9 cellular contexts compared by ENCODE assay signal in the genomic region with DNA sequence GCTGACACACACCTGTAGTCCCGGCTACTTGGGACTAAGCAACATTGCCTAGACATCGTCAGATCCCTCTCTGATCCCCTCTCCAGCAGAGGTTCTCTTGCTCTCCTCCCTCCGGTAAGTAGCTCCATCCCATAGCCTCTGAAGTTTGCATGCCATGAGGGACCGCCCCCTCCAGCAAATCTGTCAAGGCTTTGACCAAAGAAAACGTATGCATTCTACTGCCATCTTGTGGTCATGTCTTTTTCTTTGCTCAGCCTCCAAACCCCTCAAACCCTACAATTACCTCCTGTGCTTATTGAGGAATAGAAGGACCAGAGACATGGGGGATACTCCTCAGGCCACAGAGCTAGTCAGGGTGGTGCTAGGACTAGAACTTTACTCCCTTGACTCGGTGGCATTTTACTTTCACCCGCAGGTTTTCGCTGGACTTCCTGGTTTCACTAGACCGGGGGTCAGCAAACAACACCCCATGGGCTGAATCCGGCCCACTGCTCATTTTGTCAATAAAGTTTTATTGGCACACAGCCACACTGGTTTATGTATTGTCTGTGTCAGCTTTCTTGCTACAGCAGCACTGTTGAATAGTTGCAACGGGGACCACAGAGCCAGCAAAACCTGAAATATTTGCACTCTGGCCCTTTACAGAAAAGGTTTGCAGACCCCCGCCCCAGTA.
DNase-seq lines count a peak whose midpoint lies in the region; ATAC-seq and TF ChIP-seq lines count a peak whose summit lies in the region.
"Had no signal": no experiment of that assay in that cellular context is flagged by ENCODE, and none has a peak within 500 bp of the region (broad histone marks: within the 10 kb centered on the region; RNA-seq: fewer than 3 reads in every experiment).

No MANE protein-coding gene starts in this region.

- TF ChIP-seq CTCF in LNCaP clone FGC (IDR thresholded peaks at IDR 0.05; ENCODE audit: control insufficient read depth, extremely low read depth, insufficient read depth) (peak; percentile 67), Panc1 (IDR thresholded peaks at IDR 0.05) (peak; percentile 84)

- POLR2A ChIA-PET in Panc1 (lab: Charles Lee), result no interaction called here

- intact Hi-C loops in Panc1 (cut with micrococcal nuclease; ENCODE audit: unreplicated experiment), result no loop called here
- intact Hi-C loops in posterior vena cava (cut with DNase I), result no loop called here

- no peak overlapping the region for H3K4me3 ChIP-seq in LNCaP clone FGC (ENCODE audit: low read depth, low read length)
- no peak overlapping the region for H3K4me3 ChIP-seq in Panc1 (ENCODE audit: low read depth in 2 of 2, low read length in 2 of 2)
- H3K4me3 ChIP-seq: skin epidermis had no signal

- in situ Hi-C loops in Panc1 (cut with HindIII; ENCODE audit: low pct_unique_long_range_greater_than_20kb, low sequenced_read_pairs), result no loop called here

- 0 out of 2 replicates have a peak, but pooled peaks cover 4% of the 10 kb centered on the region for H3K9me3 ChIP-seq in Panc1 (ENCODE audit: control insufficient read depth, insufficient read depth, low read depth, low read length)

- no TSS peak for BruUV-seq in Panc1 (replicated peaks; lab: Mats Ljungman, UMichigan)

- peak; percentile 96 for ATAC-seq in Panc1
- ATAC-seq in HG03025 (IDR thresholded peaks at IDR 0.05; ENCODE audit: low FRiP score, unreplicated experiment), result no peak
- no peak for ATAC-seq in HG03135 (IDR thresholded peaks at IDR 0.05; ENCODE audit: unreplicated experiment)

- CTCF ChIA-PET in Panc1 (lab: Charles Lee), result interaction anchor here (1.2 kb wide), 1 partner anchor 253 kb away, joined by 3 read pairs; no protein-coding TSS in a partner anchor

- H3K36me3 ChIP-seq in Panc1 (ENCODE audit: control insufficient read depth, insufficient read depth, low read length), result no peaks in the 10 kb centered on the region

- H3K4me1 ChIP-seq in Panc1 (ENCODE audit: control insufficient read depth, insufficient read depth, low read length), result no peaks in the 10 kb centered on the region

- peak; percentile 38 for DNase-seq in NCI-H1436 (lab: John Stamatoyannopoulos, UW)
- DNase-seq in NCI-H1436 treated with DMSO at 0.1 percent for 48 hours (lab: John Stamatoyannopoulos, UW), result no peak
- DNase-seq in LNCaP clone FGC (ENCODE audit: low read depth), result peak; percentile 53
- peak; percentile 18 for DNase-seq in Panc1 (ENCODE audit: low read depth, low spot score)
- DNase-seq in erythroblast (lab: John Stamatoyannopoulos, UW), result peak; percentile 30 to 48
- peak; percentile 44 for DNase-seq in posterior vena cava (ENCODE audit: low spot score)

- H3K27ac ChIP-seq in Panc1 (ENCODE audit: low read length), result no peak overlapping the region
- H3K27ac ChIP-seq: skin epidermis had no signal

- H3K27me3 ChIP-seq in Panc1 (ENCODE audit: control insufficient read depth, insufficient read depth, low read length), result peaks cover 10% of the 10 kb centered on the region

- TF ChIP-seq POLR2A in erythroblast (IDR thresholded peaks at IDR 0.05; ENCODE audit: low read length), result no peak
